9 cellular contexts compared by ENCODE assay signal in genomic region chr1:172322219-172323061, GRCh38.
A peak's percentile ranks its signal among the peaks of the same experiment; 100 is the strongest.
DNase-seq lines count a peak whose midpoint lies in the region; ATAC-seq lines count a peak whose summit lies in the region.
"Had no signal": no experiment of that assay in that cellular context is flagged by ENCODE, and none has a peak within 500 bp of the region (broad histone marks: within the 10 kb centered on the region; RNA-seq: fewer than 3 reads in every experiment).

No MANE protein-coding gene starts in this region.

- ATAC-seq in GM18873 (IDR thresholded peaks at IDR 0.05; ENCODE audit: low FRiP score, unreplicated experiment), result no peak
- no peak for ATAC-seq in GM19452 (IDR thresholded peaks at IDR 0.05; ENCODE audit: unreplicated experiment)

- DNase-seq in ELR (ENCODE audit: low read depth) (peak; percentile 89), RPMI7951 (ENCODE audit: low read depth) (peak; percentile 98), fibroblast of peridontal ligament (ENCODE audit: extremely low read depth) (peak; percentile 92), renal cortical epithelial cell (ENCODE audit: low read depth) (peak; percentile 92), NCI-H345 (lab: John Stamatoyannopoulos, UW) (no peak), cerebellar nuclear complex (lab: John Stamatoyannopoulos, UW) (no peak)
- DNase-seq: KBM-7 had no signal

Comparison
In these comparisons a context has a peak if more than half of its experiments do, and no peak if none do; other contexts are left out.
1. DNase-seq: peak in ELR (single experiment), RPMI7951 (single experiment), fibroblast of peridontal ligament (single experiment) and renal cortical epithelial cell (single experiment); none in NCI-H345 (single experiment) and cerebellar nuclear complex (0 of 2).